Comparison of ENCODE assay signal across 28 cellular contexts in the genomic region with DNA sequence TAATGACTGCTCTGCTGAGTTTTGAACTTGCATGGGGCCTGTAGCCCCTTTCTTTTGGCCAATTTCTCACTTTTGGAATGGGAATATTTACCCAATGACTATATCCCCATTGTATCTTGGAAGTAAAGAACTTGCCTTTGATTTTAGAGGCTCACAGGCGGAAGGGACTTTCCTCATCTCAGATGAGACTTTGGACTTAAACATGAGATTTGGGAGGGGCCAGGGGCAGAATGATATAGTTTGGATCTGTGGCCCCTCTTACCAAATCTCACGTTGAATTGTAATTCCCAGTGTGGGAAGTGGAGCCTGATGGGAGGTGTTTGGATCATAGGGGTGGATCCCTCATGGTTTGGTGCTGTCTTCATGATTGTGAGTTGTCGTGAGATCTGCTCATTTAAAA. TPM values are rescaled to one million over a fixed set of nuclear protein-coding genes. Genes with fewer than 3 reads are reported as not detected.
"Had no signal": no experiment of that assay in that cellular context is flagged by ENCODE, and none has a peak within 500 bp of the region (broad histone marks: within the 10 kb centered on the region; RNA-seq: fewer than 3 reads in every experiment).

No MANE protein-coding gene starts in this region.

- H3K27ac Mint-ChIP-seq: memory B cell; nephron; neural progenitor cell; progenitor cell of endocrine pancreas; stimulated activated naive B cell treated with anti-CD40 and anti-IgM and Interleukin-4, amounts not matched to agents 10 μg/mL and 1 μg/mL and 100 μg/mL, for 72 hours had no signal

- H3K4me3 Mint-ChIP-seq: memory B cell; naive thymus-derived CD8-positive, alpha-beta T cell; nephron; neural progenitor cell; stimulated activated naive B cell treated with anti-CD40 and anti-IgM and Interleukin-4, amounts not matched to agents 10 μg/mL and 1 μg/mL and 100 μg/mL, for 72 hours had no signal

- H3K27me3 ChIP-seq: neural progenitor cell, neutrophil, ovary, right atrium auricular region, right lobe of liver, testis, thyroid gland, transverse colon, upper lobe of left lung, vagina had no signal

- H3K4me2 ChIP-seq: neural progenitor cell, smooth muscle cell had no signal

- H3K9ac ChIP-seq: neural progenitor cell had no signal

- H3K27ac ChIP-seq: left ventricle myocardium inferior, neural progenitor cell, neutrophil, ovary, right atrium auricular region, right lobe of liver, stomach, testis, thyroid gland, transverse colon, upper lobe of left lung, vagina had no signal

- H3K36me3 Mint-ChIP-seq: neural progenitor cell had no signal

- FAIRE-seq: keratinocyte had no signal

- DNase-seq: hippocampal formation; kidney glomerular epithelial cell; left cardiac atrium; left ventricle myocardium inferior; midbrain; naive thymus-derived CD8-positive, alpha-beta T cell; occipital lobe; ovary; right lobe of liver; stimulated activated CD4-positive, alpha-beta T cell treated with anti-CD3 and anti-CD28 coated beads, Interleukin-1b, Interleukin-23, amount 100 ng/mL, for 48 hours; stimulated activated CD4-positive, alpha-beta T cell treated with anti-CD3 and anti-CD28 coated beads, Interleukin-4, amount 100 ng/mL, for 1 hour; stimulated activated naive B cell treated with anti-CD40 and anti-IgM and Interleukin-4, amounts not matched to agents 10 μg/mL and 1 μg/mL and 100 μg/mL, for 72 hours; stimulated activated naive CD8-positive, alpha-beta T cell treated with anti-CD3 and anti-CD28 coated beads, Interleukin-15, Interleukin-2, amounts not matched to agents 100 U/mL and 50 U/mL, for 24 hours; stomach; testis; thyroid gland; transverse colon; upper lobe of left lung had no signal

- H3K36me3 ChIP-seq: left ventricle myocardium inferior, neural progenitor cell, neutrophil, ovary, right atrium auricular region, right lobe of liver, stomach, thyroid gland, transverse colon, upper lobe of left lung, vagina had no signal

- ATAC-seq: left cardiac atrium; naive thymus-derived CD8-positive, alpha-beta T cell; right lobe of liver; stimulated activated naive B cell treated with anti-CD40 and anti-IgM and Interleukin-4, amounts not matched to agents 10 μg/mL and 1 μg/mL and 100 μg/mL, for 72 hours; stimulated activated naive CD8-positive, alpha-beta T cell treated with anti-CD3 and anti-CD28 coated beads, Interleukin-15, Interleukin-2, amounts not matched to agents 100 U/mL and 50 U/mL, for 24 hours had no signal

- H3K4me3 ChIP-seq: left ventricle myocardium inferior, neural progenitor cell, ovary, right atrium auricular region, right lobe of liver, smooth muscle cell, stomach, testis, thyroid gland, transverse colon, upper lobe of left lung, vagina had no signal

- H2AFZ ChIP-seq: neural progenitor cell had no signal

- H3K4me1 ChIP-seq: left ventricle myocardium inferior, right atrium auricular region, right lobe of liver, stomach, thyroid gland, upper lobe of left lung, vagina had no signal

- H3K4me1 Mint-ChIP-seq: stimulated activated naive B cell treated with anti-CD40 and anti-IgM and Interleukin-4, amounts not matched to agents 10 μg/mL and 1 μg/mL and 100 μg/mL, for 72 hours had no signal

- H3K9me3 ChIP-seq: neutrophil, ovary, right atrium auricular region, right lobe of liver, testis, thyroid gland, transverse colon, vagina had no signal

RNA-seq across cellular contexts. Expression of a gene that starts 42.7 kb away (rescaled TPM):
- total RNA-seq: lung microvascular endothelial cell had no signal
